In genomic region chr11:65526744-65527143, GRCh38 we compare ENCODE assay signal across 13 cellular contexts. TPM values are rescaled to one million over a fixed set of nuclear protein-coding genes. Genes with fewer than 3 reads are reported as not detected.
A peak's percentile ranks its signal among the peaks of the same experiment; 100 is the strongest.
DNase-seq lines count a peak whose midpoint lies in the region; ATAC-seq and TF ChIP-seq lines count a peak whose summit lies in the region.
"Had no signal": no experiment of that assay in that cellular context is flagged by ENCODE, and none has a peak within 500 bp of the region (broad histone marks: within the 10 kb centered on the region; RNA-seq: fewer than 3 reads in every experiment).

No MANE protein-coding gene starts in this region.

- H3K4me1 Mint-ChIP-seq in Caco-2 (ENCODE audit: low read depth, unreplicated experiment) = peaks cover 31% of the 10 kb centered on the region
- peaks cover 47% of the 10 kb centered on the region for H3K4me1 Mint-ChIP-seq in activated naive CD8-positive, alpha-beta T cell treated with anti-CD3 and anti-CD28 coated beads for 36 hours
- peaks cover 23 to 33% of the 10 kb centered on the region in 2 donors for H3K4me1 Mint-ChIP-seq in natural killer cell treated with Interleukin-12 subunit alpha and Interleukin-12 subunit beta and Interleukin-15 and Interleukin-18, amount 100 ng/mL, for 72 hours (ENCODE audit: low read depth in 2 of 2)

- H3K27me3 ChIP-seq in Caco-2 (replicated peaks; ENCODE audit: control insufficient read depth, insufficient read depth, low read length) = no peaks in the 10 kb centered on the region
- H3K27me3 ChIP-seq: ovary, SJSA1 had no signal

- CTCF ChIA-PET in Caco-2 (lab: Charles Lee) = no interaction called here

- POLR2A ChIA-PET in Caco-2 (lab: Charles Lee) = no interaction called here

- no TSS peak for BruUV-seq in Caco-2 (replicated peaks; lab: Mats Ljungman, UMichigan)

- peak overlapping the region; percentile 85 for H3K4me3 Mint-ChIP-seq in Caco-2 (ENCODE audit: unreplicated experiment)
- H3K4me3 Mint-ChIP-seq in activated naive CD8-positive, alpha-beta T cell treated with anti-CD3 and anti-CD28 coated beads for 36 hours = peak overlapping the region; percentile 94
- peak overlapping the region; percentile 60 for H3K4me3 Mint-ChIP-seq in natural killer cell treated with Interleukin-12 subunit alpha and Interleukin-12 subunit beta and Interleukin-15 and Interleukin-18, amount 100 ng/mL, for 72 hours

- H3K36me3 ChIP-seq in Caco-2 (ENCODE audit: control insufficient read depth, insufficient read depth, low read length) = peaks cover 11% of the 10 kb centered on the region
- H3K36me3 ChIP-seq: ovary had no signal

- H3K27me3 Mint-ChIP-seq in Caco-2 (ENCODE audit: insufficient read depth, unreplicated experiment) = no peaks in the 10 kb centered on the region
- H3K27me3 Mint-ChIP-seq in activated naive CD8-positive, alpha-beta T cell treated with anti-CD3 and anti-CD28 coated beads for 36 hours = no peaks in the 10 kb centered on the region
- no peaks in the 10 kb centered on the region for H3K27me3 Mint-ChIP-seq in natural killer cell treated with Interleukin-12 subunit alpha and Interleukin-12 subunit beta and Interleukin-15 and Interleukin-18, amount 100 ng/mL, for 72 hours

- peaks cover 33% of the 10 kb centered on the region for H3K4me1 ChIP-seq in Caco-2

- no peak for ATAC-seq in natural killer cell treated with Interleukin-12 subunit alpha and Interleukin-12 subunit beta and Interleukin-15 and Interleukin-18, amount 100 ng/mL, for 72 hours
- ATAC-seq in GM21786 (IDR thresholded peaks at IDR 0.05; ENCODE audit: unreplicated experiment) = no peak

- H3K4me3 ChIP-seq in AG10803 (ENCODE audit: low read length) = 0 out of 2 replicates have a peak overlapping the region, but pooled peaks have one; percentile 5
- no peak overlapping the region for H3K4me3 ChIP-seq in Caco-2 (ENCODE audit: low read depth, low read length)

- H3K27ac Mint-ChIP-seq in Caco-2 (ENCODE audit: unreplicated experiment) = peak overlapping the region; percentile 73
- no peak overlapping the region for H3K27ac Mint-ChIP-seq in activated naive CD8-positive, alpha-beta T cell treated with anti-CD3 and anti-CD28 coated beads for 36 hours
- no peak overlapping the region for H3K27ac Mint-ChIP-seq in natural killer cell treated with Interleukin-12 subunit alpha and Interleukin-12 subunit beta and Interleukin-15 and Interleukin-18, amount 100 ng/mL, for 72 hours

- intact Hi-C loops in Caco-2 (cut with micrococcal nuclease; ENCODE audit: unreplicated experiment) = no loop called here

- H3K9me3 Mint-ChIP-seq in Caco-2 (ENCODE audit: unreplicated experiment) = no peaks in the 10 kb centered on the region
- peaks cover 4% of the 10 kb centered on the region for H3K9me3 Mint-ChIP-seq in activated naive CD8-positive, alpha-beta T cell treated with anti-CD3 and anti-CD28 coated beads for 36 hours
- H3K9me3 Mint-ChIP-seq in natural killer cell treated with Interleukin-12 subunit alpha and Interleukin-12 subunit beta and Interleukin-15 and Interleukin-18, amount 100 ng/mL, for 72 hours = no peaks in the 10 kb centered on the region

- no peak for TF ChIP-seq CTCF in AG10803 (conservative IDR thresholded peaks at IDR 0.05; ENCODE audit: low read length)
- TF ChIP-seq CTCF in Caco-2 (IDR thresholded peaks at IDR 0.05; ENCODE audit: insufficient read depth in 1 of 2, low read depth in 1 of 2, low read length in 1 of 2, severe bottlenecking in 1 of 2, unreplicated experiment in 1 of 2) = no peak

- no peak for DNase-seq in AG10803 (ENCODE audit: low read depth)
- no peak for DNase-seq in Caco-2
- DNase-seq in activated naive CD8-positive, alpha-beta T cell treated with anti-CD3 and anti-CD28 coated beads for 36 hours = no peak
- no peak for DNase-seq in natural killer cell treated with Interleukin-12 subunit alpha and Interleukin-12 subunit beta and Interleukin-15 and Interleukin-18, amount 100 ng/mL, for 72 hours (ENCODE audit: low spot score)
- no peak for DNase-seq in ureter (ENCODE audit: low spot score)
- no peak for DNase-seq in GM19240 (ENCODE audit: insufficient read length, low spot score)
- DNase-seq: amygdala; HCEC 1CT; NCI-H1436 treated with DMSO at 0.1 percent for 48 hours; stimulated activated naive CD4-positive, alpha-beta T cell treated with Interleukin-2 at 50 U/mL for 16 hours had no signal

- peaks cover 53% of the 10 kb centered on the region for H3K36me3 Mint-ChIP-seq in Caco-2 (ENCODE audit: insufficient read depth, unreplicated experiment)
- peaks cover 21% of the 10 kb centered on the region for H3K36me3 Mint-ChIP-seq in activated naive CD8-positive, alpha-beta T cell treated with anti-CD3 and anti-CD28 coated beads for 36 hours
- H3K36me3 Mint-ChIP-seq in natural killer cell treated with Interleukin-12 subunit alpha and Interleukin-12 subunit beta and Interleukin-15 and Interleukin-18, amount 100 ng/mL, for 72 hours = no peaks in the 10 kb centered on the region

- H3K9me3 ChIP-seq in Caco-2 = no peaks in the 10 kb centered on the region
- H3K9me3 ChIP-seq: ovary had no signal

RNA-seq across cellular contexts. Expression of gene SCYL1, which starts 1.9 kb away (rescaled TPM):
- total RNA-seq in Caco-2 (2022) (123 and 124 TPM in 2 replicates), ureter (62.9 TPM)
- total RNA-seq in activated naive CD8-positive, alpha-beta T cell treated with anti-CD3 and anti-CD28 coated beads for 36 hours = 10 to 100 TPM; 70.5 to 80.3 TPM
- total RNA-seq in natural killer cell treated with Interleukin-12 subunit alpha and Interleukin-12 subunit beta and Interleukin-15 and Interleukin-18, amount 100 ng/mL, for 72 hours = 100 to 1,000 TPM in 1 of 2 donors, 10 to 100 TPM in 1; 84.5 to 112 TPM

RNA-seq across cellular contexts. Expression of gene MALAT1, which starts 27.9 kb away (rescaled TPM):
- total RNA-seq in Caco-2 (2022) (4,797 and 4,914 TPM in 2 replicates), ureter (19,443 TPM)
- 1,000 to 10,000 TPM; 2,463 to 2,829 TPM for total RNA-seq in activated naive CD8-positive, alpha-beta T cell treated with anti-CD3 and anti-CD28 coated beads for 36 hours
- 1,000 to 10,000 TPM; 6,610 to 7,236 TPM for total RNA-seq in natural killer cell treated with Interleukin-12 subunit alpha and Interleukin-12 subunit beta and Interleukin-15 and Interleukin-18, amount 100 ng/mL, for 72 hours

RNA-seq across cellular contexts. Expression of gene LTBP3, which starts 31.4 kb away (rescaled TPM):
- total RNA-seq in Caco-2 (2022) (87.2 and 91.2 TPM in 2 replicates), ureter (120 TPM)
- 10 to 100 TPM; 35.5 to 36.0 TPM for total RNA-seq in activated naive CD8-positive, alpha-beta T cell treated with anti-CD3 and anti-CD28 coated beads for 36 hours
- total RNA-seq in natural killer cell treated with Interleukin-12 subunit alpha and Interleukin-12 subunit beta and Interleukin-15 and Interleukin-18, amount 100 ng/mL, for 72 hours = 10 to 100 TPM; 42.3 to 60.2 TPM

RNA-seq across cellular contexts. Expression of gene ZNRD2, which starts 43.5 kb away (rescaled TPM):
- 52.9 and 53.9 TPM in 2 replicates for total RNA-seq in Caco-2 (2022)
- 10 to 100 TPM; 59.1 to 63.3 TPM for total RNA-seq in activated naive CD8-positive, alpha-beta T cell treated with anti-CD3 and anti-CD28 coated beads for 36 hours
- total RNA-seq in natural killer cell treated with Interleukin-12 subunit alpha and Interleukin-12 subunit beta and Interleukin-15 and Interleukin-18, amount 100 ng/mL, for 72 hours = 10 to 100 TPM; 55.8 to 89.3 TPM
- 50.3 TPM for total RNA-seq in ureter

RNA-seq across cellular contexts. Expression of gene FAM89B, which starts 45.6 kb away (rescaled TPM):
- total RNA-seq in Caco-2 (2022) (24.0 and 26.9 TPM in 2 replicates), ureter (21.9 TPM)
- total RNA-seq in activated naive CD8-positive, alpha-beta T cell treated with anti-CD3 and anti-CD28 coated beads for 36 hours = 10 to 100 TPM; 13.6 to 15.0 TPM
- 10 to 100 TPM; 38.0 to 71.5 TPM for total RNA-seq in natural killer cell treated with Interleukin-12 subunit alpha and Interleukin-12 subunit beta and Interleukin-15 and Interleukin-18, amount 100 ng/mL, for 72 hours
